Comparison of ENCODE assay signal across 24 cellular contexts in the genomic region with DNA sequence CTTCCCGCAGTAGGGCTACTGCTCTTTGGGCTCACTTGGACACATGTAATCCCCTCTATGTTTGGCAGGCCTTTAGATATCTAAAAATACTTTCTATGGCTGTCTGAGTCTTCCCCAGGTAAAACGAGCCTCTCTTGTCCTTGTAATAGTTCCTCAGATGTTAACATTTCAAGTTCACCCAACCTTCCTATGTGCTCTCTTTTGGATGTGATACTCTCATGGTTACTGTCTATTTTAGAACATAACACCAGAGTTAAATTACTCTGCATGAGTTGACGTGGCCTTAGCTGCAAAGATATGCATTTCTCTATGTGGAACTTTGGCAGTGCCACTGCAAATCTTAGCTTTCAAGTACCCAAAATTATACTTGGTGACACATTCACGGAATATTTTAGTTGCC.
"Had no signal": no experiment of that assay in that cellular context is flagged by ENCODE, and none has a peak within 500 bp of the region (broad histone marks: within the 10 kb centered on the region; RNA-seq: fewer than 3 reads in every experiment).

No MANE protein-coding gene starts in this region.

- H3K4me1 ChIP-seq: lower lobe of right lung had no signal

- ATAC-seq: activated CD8-positive, alpha-beta memory T cell treated with anti-CD3 and anti-CD28 coated beads, Interleukin-2, amount 10 ng/mL, durations not matched to agents 7 days and 5 days; activated CD8-positive, alpha-beta T cell treated with anti-CD3 and anti-CD28 coated beads for 36 hours; activated naive CD4-positive, alpha-beta T cell treated with anti-CD3 and anti-CD28 coated beads, Interleukin-2, amount 50 U/mL, for 72 hours; effector memory CD8-positive, alpha-beta T cell; gastroesophageal sphincter; left colon; lower lobe of right lung; mucosa of descending colon; stimulated activated naive CD8-positive, alpha-beta T cell treated with anti-CD3 and anti-CD28 coated beads, Interleukin-15, Interleukin-2, amounts not matched to agents 100 U/mL and 50 U/mL, for 24 hours; T-cell had no signal

- DNase-seq: activated CD4-positive, alpha-beta T cell treated with anti-CD3 and anti-CD28 coated beads, Interleukin-2, amount 10 ng/mL, durations not matched to agents 7 days and 5 days; activated CD4-positive, CD25-positive, alpha-beta regulatory T cell treated with anti-CD3 and anti-CD28 coated beads, Interleukin-2, amount 50 U/mL, for 72 hours; activated CD8-positive, alpha-beta memory T cell treated with anti-CD3 and anti-CD28 coated beads, Interleukin-2, amount 10 ng/mL, durations not matched to agents 7 days and 5 days; activated CD8-positive, alpha-beta T cell treated with anti-CD3 and anti-CD28 coated beads for 36 hours; activated gamma-delta T cell treated with Interleukin-2 at 50 U/mL for 16 hours; activated T-cell treated with anti-CD3 and anti-CD28 coated beads for 4 hours; adrenal gland; effector memory CD8-positive, alpha-beta T cell; esophagus squamous epithelium; islet precursor cell; left colon; lower lobe of right lung; mesendoderm; mucosa of descending colon; occipital lobe; spleen; stimulated activated CD4-positive, alpha-beta T cell treated with anti-CD3 and anti-CD28 coated beads, Interleukin-4, amount 100 ng/mL, for 24 hours; stimulated activated naive CD8-positive, alpha-beta T cell treated with anti-CD3 and anti-CD28 coated beads, Interleukin-15, Interleukin-2, amounts not matched to agents 100 U/mL and 50 U/mL, for 24 hours; T-cell; WERI-Rb-1 had no signal

- H3K27me3 ChIP-seq: adrenal gland, esophagus squamous epithelium, gastroesophageal sphincter, spleen, tibial nerve had no signal

- H3K27ac ChIP-seq: adrenal gland, esophagus squamous epithelium, gastroesophageal sphincter, lower lobe of right lung, spleen, tibial nerve, WERI-Rb-1 had no signal

- H3K9me3 ChIP-seq: adrenal gland, esophagus squamous epithelium, gastroesophageal sphincter, lower lobe of right lung, mucosa of descending colon, spleen, tibial nerve had no signal

- H3K27me3 Mint-ChIP-seq: activated CD4-positive, alpha-beta T cell treated with anti-CD3 and anti-CD28 coated beads, Interleukin-2, amount 10 ng/mL, durations not matched to agents 7 days and 5 days; activated CD8-positive, alpha-beta memory T cell treated with anti-CD3 and anti-CD28 coated beads, Interleukin-2, amount 10 ng/mL, durations not matched to agents 7 days and 5 days; activated CD8-positive, alpha-beta T cell treated with anti-CD3 and anti-CD28 coated beads for 36 hours; effector memory CD8-positive, alpha-beta T cell; T-cell had no signal

- H3K4me3 ChIP-seq: adrenal gland, esophagus squamous epithelium, gastroesophageal sphincter, lower lobe of right lung, mucosa of descending colon, spleen, tibial nerve had no signal

- H3K9me3 Mint-ChIP-seq: activated CD4-positive, alpha-beta T cell treated with anti-CD3 and anti-CD28 coated beads, Interleukin-2, amount 10 ng/mL, durations not matched to agents 7 days and 5 days; activated CD8-positive, alpha-beta T cell treated with anti-CD3 and anti-CD28 coated beads for 36 hours; activated naive CD4-positive, alpha-beta T cell treated with anti-CD3 and anti-CD28 coated beads, Interleukin-2, amount 50 U/mL, for 72 hours; effector memory CD8-positive, alpha-beta T cell; neural crest cell; T-cell had no signal

- H3K27ac Mint-ChIP-seq: activated CD4-positive, alpha-beta T cell treated with anti-CD3 and anti-CD28 coated beads, Interleukin-2, amount 10 ng/mL, durations not matched to agents 7 days and 5 days; activated CD8-positive, alpha-beta memory T cell treated with anti-CD3 and anti-CD28 coated beads, Interleukin-2, amount 10 ng/mL, durations not matched to agents 7 days and 5 days; activated CD8-positive, alpha-beta T cell treated with anti-CD3 and anti-CD28 coated beads for 36 hours; effector memory CD8-positive, alpha-beta T cell; T-cell had no signal

- H3K4me1 Mint-ChIP-seq: neural crest cell, T-cell had no signal

- H3K4me3 Mint-ChIP-seq: activated CD4-positive, alpha-beta T cell treated with anti-CD3 and anti-CD28 coated beads, Interleukin-2, amount 10 ng/mL, durations not matched to agents 7 days and 5 days; activated CD8-positive, alpha-beta memory T cell treated with anti-CD3 and anti-CD28 coated beads, Interleukin-2, amount 10 ng/mL, durations not matched to agents 7 days and 5 days; activated CD8-positive, alpha-beta T cell treated with anti-CD3 and anti-CD28 coated beads for 36 hours; effector memory CD8-positive, alpha-beta T cell; neural crest cell; T-cell had no signal
